ENCODE assay signal across 16 cellular contexts in the genomic region with DNA sequence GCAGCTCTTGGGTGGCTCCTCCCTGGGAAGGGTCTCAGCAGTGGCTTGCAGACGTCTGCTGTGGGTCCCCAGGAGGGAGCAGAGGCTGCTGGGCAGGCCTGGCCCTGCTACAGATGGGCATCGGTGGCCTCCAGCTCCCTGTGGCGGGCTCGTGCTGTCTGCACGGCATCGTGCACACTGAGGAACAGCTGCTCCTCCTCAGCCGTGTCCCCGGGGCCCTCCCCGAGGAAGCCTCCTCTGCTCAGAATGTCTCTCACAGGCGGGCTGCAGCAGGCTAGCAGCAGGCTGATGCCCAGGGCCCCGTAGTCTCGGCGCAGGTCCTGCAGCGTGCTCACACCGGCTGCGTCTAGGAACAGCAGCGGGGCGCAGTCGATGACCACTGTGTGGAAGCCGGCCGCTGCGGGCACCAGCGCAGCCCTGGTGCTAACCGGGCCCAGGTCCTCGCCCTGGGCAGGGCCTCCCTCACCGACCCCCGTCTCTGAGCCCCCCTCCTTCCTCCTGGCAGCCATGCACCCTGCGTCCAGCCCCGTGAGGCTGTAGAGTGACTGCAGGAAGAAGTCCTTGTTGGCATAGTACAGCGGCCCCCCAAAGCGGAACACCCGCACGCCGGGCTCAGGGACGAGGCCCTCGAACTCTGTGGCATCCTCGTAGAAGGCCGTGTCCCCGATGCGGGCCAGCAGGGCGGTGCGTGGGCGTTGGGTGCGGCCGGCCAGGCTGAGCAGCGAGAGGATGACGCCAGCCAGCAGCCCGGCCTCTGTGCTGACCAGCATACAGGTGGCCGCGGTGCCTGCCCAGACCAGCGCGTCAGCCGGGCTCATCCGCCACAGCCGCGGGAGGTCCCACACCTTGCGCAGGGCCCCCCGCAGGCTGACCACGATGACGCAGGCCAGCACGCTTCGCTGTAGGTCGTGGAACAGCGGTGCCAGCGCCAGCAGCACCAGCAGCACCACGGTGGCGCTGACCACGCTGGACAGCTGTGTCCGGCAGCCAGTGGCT.
DNase-seq lines count a peak whose midpoint lies in the region; FAIRE-seq and TF ChIP-seq lines count a peak whose summit lies in the region.
"Had no signal": no experiment of that assay in that cellular context is flagged by ENCODE, and none has a peak within 500 bp of the region (broad histone marks: within the 10 kb centered on the region; RNA-seq: fewer than 3 reads in every experiment).

No MANE protein-coding gene starts in this region.

- DNase-seq in T-helper 1 cell (no peak), NCI-H2171 treated with DMSO at 0.1 percent for 48 hours (lab: John Stamatoyannopoulos, UW) (peak; percentile 62), left kidney (ENCODE audit: low read depth, low spot score) (peak; percentile 40), D721Med (ENCODE audit: insufficient read length, low spot score) (no peak), medulla oblongata (ENCODE audit: extremely low spot score) (no peak), NCI-H2107 treated with DMSO at 0.1 percent for 48 hours (lab: John Stamatoyannopoulos, UW; ENCODE audit: unreplicated experiment) (no peak)
- DNase-seq: 8988T, DMS153, IMR-90, NCI-H1105 treated with DMSO at 0.1 percent for 48 hours, NCI-H1694 treated with DMSO at 0.1 percent for 48 hours, NCI-H748 treated with DMSO at 0.1 percent for 48 hours had no signal

- no peak for TF ChIP-seq CTCF in D721Med (IDR thresholded peaks at IDR 0.05; ENCODE audit: insufficient read depth, missing control alignments)

- H3K27ac ChIP-seq in BLaER1, result no peak overlapping the region

- H3K4me3 ChIP-seq in BLaER1, result no peak overlapping the region

- no peaks in the 10 kb centered on the region for H3K36me3 Mint-ChIP-seq in T-helper 1 cell treated with Interleukin-12 subunit alpha and Interleukin-12 subunit beta and Interleukin-4 antibody, amounts not matched to agents 30 μg/mL and 1 μg/mL, for 36 hours (ENCODE audit: low read depth)

- no peak for FAIRE-seq in D721Med (lab: Jason Lieb, UNC)
- FAIRE-seq: GM19239, H54 had no signal

- H3K4me1 Mint-ChIP-seq in T-helper 1 cell treated with Interleukin-12 subunit alpha and Interleukin-12 subunit beta and Interleukin-4 antibody, amounts not matched to agents 30 μg/mL and 1 μg/mL, for 36 hours (ENCODE audit: low read depth), result peaks cover 12% of the 10 kb centered on the region

- H3K36me3 ChIP-seq in BLaER1, result peaks cover 33% of the 10 kb centered on the region; the same call in 1 of the 2 replicates

- H4K20me1 ChIP-seq in BLaER1, result peaks cover 69% of the 10 kb centered on the region

- H3K4me1 ChIP-seq in BLaER1, result peaks cover 42% of the 10 kb centered on the region

- H3K27me3 ChIP-seq in BLaER1, result no peaks in the 10 kb centered on the region

- H3K9me3 ChIP-seq in BLaER1, result no peaks in the 10 kb centered on the region

- H3K4me2 ChIP-seq in BLaER1, result peak overlapping the region; percentile 93

- H3K4me3 Mint-ChIP-seq in T-helper 1 cell treated with Interleukin-12 subunit alpha and Interleukin-12 subunit beta and Interleukin-4 antibody, amounts not matched to agents 30 μg/mL and 1 μg/mL, for 36 hours, result peak overlapping the region; percentile 14

- H3K9me3 Mint-ChIP-seq in T-helper 1 cell treated with Interleukin-12 subunit alpha and Interleukin-12 subunit beta and Interleukin-4 antibody, amounts not matched to agents 30 μg/mL and 1 μg/mL, for 36 hours, result no peaks in the 10 kb centered on the region

- no peak overlapping the region for H3K27ac Mint-ChIP-seq in T-helper 1 cell treated with Interleukin-12 subunit alpha and Interleukin-12 subunit beta and Interleukin-4 antibody, amounts not matched to agents 30 μg/mL and 1 μg/mL, for 36 hours

- H3K27me3 Mint-ChIP-seq in T-helper 1 cell treated with Interleukin-12 subunit alpha and Interleukin-12 subunit beta and Interleukin-4 antibody, amounts not matched to agents 30 μg/mL and 1 μg/mL, for 36 hours (ENCODE audit: low read depth), result no peaks in the 10 kb centered on the region

- H3K9ac ChIP-seq in BLaER1, result no peak overlapping the region

Comparison
In these comparisons a context has a peak if more than half of its experiments do, and no peak if none do; other contexts are left out.
1. DNase-seq: peak in NCI-H2171 treated with DMSO at 0.1 percent for 48 hours (single experiment) and left kidney (single experiment); none in T-helper 1 cell (0 of 5), D721Med (single experiment), medulla oblongata (single experiment) and NCI-H2107 treated with DMSO at 0.1 percent for 48 hours (single experiment).